In the genomic region with DNA sequence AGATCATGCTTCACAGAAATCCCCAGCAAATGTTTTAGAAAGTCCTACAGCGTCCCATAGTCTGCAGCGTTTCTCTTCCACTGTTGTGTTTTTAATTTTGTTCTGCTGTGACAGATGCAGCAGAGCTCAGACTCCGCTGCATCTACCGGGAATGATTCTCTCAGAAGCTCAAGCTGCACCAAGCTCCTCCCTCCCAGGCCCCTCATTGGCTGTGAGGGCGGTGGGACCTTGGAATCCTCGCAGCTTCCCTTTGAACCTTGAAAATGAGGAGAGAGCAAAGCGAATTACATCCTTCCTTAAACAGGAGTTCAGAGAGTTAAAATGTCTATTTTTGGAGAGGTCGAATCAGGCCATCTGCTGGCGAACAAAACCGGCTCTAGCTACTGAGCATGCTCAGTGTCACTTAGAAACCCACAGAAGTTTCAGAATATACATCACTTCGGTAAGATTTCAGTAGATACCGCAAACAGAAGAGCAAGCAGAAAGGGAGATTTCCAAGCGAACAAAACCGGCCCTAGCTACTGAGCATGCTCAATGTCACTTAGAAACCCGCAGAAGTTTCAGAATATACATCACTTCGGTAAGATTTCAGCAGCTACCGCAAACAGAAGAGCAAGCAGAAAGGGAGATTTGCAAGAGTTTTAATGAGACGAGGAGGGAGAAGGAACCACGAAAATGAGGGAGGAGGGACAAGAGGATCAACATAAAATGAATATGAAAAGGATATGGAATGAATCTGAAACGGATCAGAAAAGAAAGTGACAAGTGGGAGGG, we compare ENCODE assay signal across 8 cellular contexts. TPM values are rescaled to one million over a fixed set of nuclear protein-coding genes. Genes with fewer than 3 reads are reported as not detected.
DNase-seq lines count a peak whose midpoint lies in the region; ATAC-seq and TF ChIP-seq lines count a peak whose summit lies in the region.

A gene (minus strand): TSS at position 144 of the 774 bp plus-strand sequence. CDS start 188 bp downstream, outside the sequence.

- H3K27me3 ChIP-seq in BE2C: no peaks in the 10 kb centered on the region
- H3K27me3 ChIP-seq in lung (ENCODE audit: control insufficient read depth, insufficient read depth): no peaks in the 10 kb centered on the region

- H3K4me1 ChIP-seq in BE2C (peaks cover 3% of the 10 kb centered on the region), lung (ENCODE audit: control insufficient read depth in 2 of 2, insufficient read depth in 2 of 2, low read length in 2 of 2) (no peaks in the 10 kb centered on the region)

- peak within 1 kb of the TSS; percentile 46 to 54 for H3K27ac ChIP-seq in lung (ENCODE audit: low read depth in 1 of 2, low read length in 1 of 2)

- 0 to 1% methylated on average over 20 of the region's 20 CpGs for WGBS in lung, 2 donors

- ATAC-seq in HG03378 (IDR thresholded peaks at IDR 0.05; ENCODE audit: unreplicated experiment): peak; percentile 81
- peak; percentile 76 for ATAC-seq in lung (ENCODE audit: insufficient read depth, low FRiP score)

- H3K9me3 ChIP-seq in BE2C (no peaks in the 10 kb centered on the region), lung (ENCODE audit: control insufficient read depth in 2 of 2, insufficient read depth in 1 of 2, low read length in 1 of 2) (no peaks in the 10 kb centered on the region)

- H3K36me3 ChIP-seq in BE2C (no peaks in the 10 kb centered on the region), lung (ENCODE audit: control insufficient read depth in 2 of 2, insufficient read depth in 2 of 2, low read length in 2 of 2) (no peaks in the 10 kb centered on the region)

- peak within 1 kb of the TSS; percentile 88 for H3K4me3 ChIP-seq in BE2C (ENCODE audit: low read depth, low read length)
- H3K4me3 ChIP-seq in lung: peak within 1 kb of the TSS; percentile 41

- TF ChIP-seq POLR2A in GM19193 (IDR thresholded peaks at IDR 0.05; ENCODE audit: extremely low read depth, insufficient read depth, insufficient read length): peak; percentile 32

- peak; percentile 12; the same call in 1 of the 2 replicates for TF ChIP-seq CTCF in BE2C (IDR thresholded peaks at IDR 0.05; ENCODE audit: low read depth, low read length)
- TF ChIP-seq CTCF in lung (IDR thresholded peaks at IDR 0.05; ENCODE audit: control extremely low read depth, extremely low read depth): no peak

- peak; percentile 90 for DNase-seq in BE2C
- peak; percentile 47 for DNase-seq in NCI-H748 treated with DMSO at 0.1 percent for 48 hours (lab: John Stamatoyannopoulos, UW)
- peak; percentile 63 to 69 for DNase-seq in activated CD4-positive, alpha-beta T cell treated with anti-CD3 and anti-CD28 coated beads, Interleukin-2, amount 50 U/mL, for 48 hours
- DNase-seq in effector CD4-positive, alpha-beta T cell: peak; percentile 61
- no peak for DNase-seq in lung (ENCODE audit: low spot score)
- DNase-seq in stimulated activated CD4-positive, alpha-beta T cell treated with anti-CD3 and anti-CD28 coated beads, TNF-alpha, amount 100 ng/mL, for 4 hours (ENCODE audit: low read depth in 3 of 3): peak; percentile 35 to 54 (median 41)

RNA-seq across cellular contexts. Expression of the gene that starts here (rescaled TPM):
- polyA plus RNA-seq in BE2C (2012; ENCODE audit: insufficient read depth, insufficient read length, low read depth): 3.8 TPM
- 1 to 10 TPM in 1 of 2 donors, under 1 TPM in 1; 0.74 to 1.1 TPM for total RNA-seq in lung
- polyA plus RNA-seq in lung: under 1 TPM; 0.13 to 0.20 TPM
